8 cellular contexts compared by ENCODE assay signal in genomic region chr14:50335989-50336391, GRCh38. TPM values are rescaled to one million over a fixed set of nuclear protein-coding genes. Genes with fewer than 3 reads are reported as not detected.
DNase-seq lines count a peak whose midpoint lies in the region; ATAC-seq and TF ChIP-seq lines count a peak whose summit lies in the region.

No MANE protein-coding gene starts in this region.

- peaks cover 14% of the 10 kb centered on the region; the same call in 1 of the 2 replicates for H3K36me3 ChIP-seq in SK-N-MC (ENCODE audit: insufficient read depth, low read length)

- H3K27me3 Mint-ChIP-seq in osteocyte (ENCODE audit: unreplicated experiment): no peaks in the 10 kb centered on the region

- no peaks in the 10 kb centered on the region for H3K9me3 Mint-ChIP-seq in osteocyte (ENCODE audit: unreplicated experiment)

- DNase-seq in NCI-H510A treated with DMSO at 0.1 percent for 48 hours (lab: John Stamatoyannopoulos, UW) (peak; percentile 13), NCI-H510A (lab: John Stamatoyannopoulos, UW) (no peak), SK-N-MC (ENCODE audit: low read depth, low spot score) (no peak), fibroblast of villous mesenchyme (ENCODE audit: low read depth) (peak; percentile 86), osteocyte (ENCODE audit: extremely low spot score, unreplicated experiment) (no peak), SW 1271 (lab: John Stamatoyannopoulos, UW) (no peak), NOMO-1 treated with DMSO at 0.1 percent for 48 hours (lab: John Stamatoyannopoulos, UW; ENCODE audit: unreplicated experiment) (no peak)

- peak overlapping the region; percentile 54 for H3K27ac ChIP-seq in SK-N-MC

- H3K36me3 Mint-ChIP-seq in osteocyte (ENCODE audit: unreplicated experiment): peaks cover 15% of the 10 kb centered on the region

- H3K27ac Mint-ChIP-seq in osteocyte (ENCODE audit: unreplicated experiment): peak overlapping the region; percentile 90

- H3K9me3 ChIP-seq in SK-N-MC (ENCODE audit: low read depth, low read length): no peaks in the 10 kb centered on the region

- no peak overlapping the region for H3K9ac ChIP-seq in SK-N-MC (ENCODE audit: insufficient read length)

- no peak overlapping the region for H3K4me3 Mint-ChIP-seq in osteocyte (ENCODE audit: unreplicated experiment)

- no peak for ATAC-seq in HG02973 (IDR thresholded peaks at IDR 0.05; ENCODE audit: unreplicated experiment)

- H3K4me1 Mint-ChIP-seq in osteocyte (ENCODE audit: unreplicated experiment): peaks cover 22% of the 10 kb centered on the region

- H3K4me3 ChIP-seq in SK-N-MC: no peak overlapping the region
- H3K4me3 ChIP-seq in fibroblast of villous mesenchyme (ENCODE audit: low read depth, low read length): no peak overlapping the region

- TF ChIP-seq CTCF in fibroblast of villous mesenchyme (IDR thresholded peaks at IDR 0.05; ENCODE audit: insufficient read depth, low read depth, low read length): no peak
- no peak for TF ChIP-seq CTCF in osteocyte (IDR thresholded peaks at IDR 0.05)

RNA-seq across cellular contexts. Expression of gene DMAC2L, which starts 23.9 kb away (rescaled TPM):
- total RNA-seq in fibroblast of villous mesenchyme (3.5 and 5.2 TPM in 2 replicates), osteocyte (17.7 and 21.7 TPM in 2 replicates)

RNA-seq across cellular contexts. Expression of gene L2HGDH, which starts 24.0 kb away (rescaled TPM):
- total RNA-seq in fibroblast of villous mesenchyme (3.5 and 4.3 TPM in 2 replicates), osteocyte (4.2 and 6.5 TPM in 2 replicates)

Comparison
In these comparisons a context has a peak if more than half of its experiments do, and no peak if none do; other contexts are left out.
1. DNase-seq: peak in NCI-H510A treated with DMSO at 0.1 percent for 48 hours (single experiment) and fibroblast of villous mesenchyme (single experiment); none in NCI-H510A (single experiment), SK-N-MC (single experiment), osteocyte (single experiment), SW 1271 (0 of 2) and NOMO-1 treated with DMSO at 0.1 percent for 48 hours (single experiment).